Comparison of ENCODE assay signal across 16 cellular contexts in the genomic region with DNA sequence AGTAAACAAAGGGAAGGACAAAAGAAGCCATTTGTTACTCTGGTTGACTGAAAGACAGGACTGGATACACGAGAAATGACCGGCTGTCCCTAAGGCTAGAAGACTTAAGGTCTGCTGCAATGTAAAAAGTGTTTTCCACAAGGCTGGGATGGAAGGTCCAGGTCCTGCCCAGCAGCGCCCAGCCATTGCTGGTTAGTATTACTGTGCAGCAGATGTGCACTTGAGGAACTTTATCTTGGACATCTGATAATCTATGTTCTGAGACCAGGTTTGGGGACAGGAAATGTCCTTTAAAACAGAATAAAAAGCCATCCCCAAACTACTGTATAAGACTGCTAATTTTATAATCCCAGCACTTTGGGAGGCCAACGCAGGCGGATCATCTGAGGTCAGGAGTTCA. TPM values are rescaled to one million over a fixed set of nuclear protein-coding genes. Genes with fewer than 3 reads are reported as not detected.
DNase-seq lines count a peak whose midpoint lies in the region; ATAC-seq and TF ChIP-seq lines count a peak whose summit lies in the region.
"Had no signal": no experiment of that assay in that cellular context is flagged by ENCODE, and none has a peak within 500 bp of the region (broad histone marks: within the 10 kb centered on the region; RNA-seq: fewer than 3 reads in every experiment).

No MANE protein-coding gene starts in this region.

- no peaks in the 10 kb centered on the region for H3K27me3 ChIP-seq in heart left ventricle
- no peaks in the 10 kb centered on the region for H3K27me3 ChIP-seq in Karpas-422 (ENCODE audit: low read length)
- H3K27me3 ChIP-seq in psoas muscle (ENCODE audit: insufficient read depth in 3 of 3, low read length in 2 of 3), result no peaks in the 10 kb centered on the region
- H3K27me3 ChIP-seq: BLaER1 treated with 17β-estradiol and CSF1 and Interleukin-3, amounts not matched to agents 10 nM and 100 nM had no signal

- H3K27ac ChIP-seq in heart left ventricle, result peak overlapping the region in 10 of 12 donors; percentile 32 to 75 (median 66)
- peak overlapping the region; percentile 99 for H3K27ac ChIP-seq in Karpas-422 (ENCODE audit: low read length)
- H3K27ac ChIP-seq in psoas muscle, result peak overlapping the region; percentile 84
- H3K27ac ChIP-seq: HL-60 had no signal

- no peak overlapping the region for H3K4me2 ChIP-seq in Karpas-422 (ENCODE audit: low read depth, low read length, poor library complexity, severe bottlenecking)

- peaks cover 16% of the 10 kb centered on the region for H3K79me2 ChIP-seq in Karpas-422 (ENCODE audit: low read length)

- no peaks in the 10 kb centered on the region for H3K27me3 Mint-ChIP-seq in chondrocyte (ENCODE audit: low read depth)
- H3K27me3 Mint-ChIP-seq: CD4-positive, CD25-positive, alpha-beta regulatory T cell had no signal

- H3K4me1 ChIP-seq in heart left ventricle (peaks cover 0 to 27% (median 9%) of the 10 kb centered on the region in 12 donors), Karpas-422 (ENCODE audit: low read length) (peaks cover 66% of the 10 kb centered on the region), psoas muscle (peaks cover 15% of the 10 kb centered on the region), mucosa of descending colon (ENCODE audit: low read depth) (no peaks in the 10 kb centered on the region)
- H3K4me1 ChIP-seq: HAP-1 had no signal

- no peak overlapping the region for H3K4me3 Mint-ChIP-seq in chondrocyte (ENCODE audit: unreplicated experiment)
- H3K4me3 Mint-ChIP-seq: CD4-positive, CD25-positive, alpha-beta regulatory T cell; HFFc6 had no signal

- ATAC-seq in heart left ventricle (no peak), left cardiac atrium (no peak), psoas muscle (no peak), HG03442 (IDR thresholded peaks at IDR 0.05; ENCODE audit: unreplicated experiment) (no peak), mucosa of descending colon (no peak)

- H3K4me3 ChIP-seq in heart left ventricle (no peak overlapping the region), Karpas-422 (ENCODE audit: low read length) (no peak overlapping the region), psoas muscle (no peak overlapping the region), mucosa of descending colon (no peak overlapping the region)
- H3K4me3 ChIP-seq: BLaER1 treated with 17β-estradiol and CSF1 and Interleukin-3, amounts not matched to agents 10 nM and 100 nM; HAP-1 had no signal

- H3K9me2 ChIP-seq in Karpas-422 (replicated peaks; ENCODE audit: insufficient read depth, low read length), result no peaks in the 10 kb centered on the region

- no peak for DNase-seq in heart left ventricle
- no peak for DNase-seq in left cardiac atrium
- no peak for DNase-seq in Karpas-422
- DNase-seq in chondrocyte (ENCODE audit: low spot score), result peak; percentile 28
- DNase-seq in psoas muscle, result no peak
- DNase-seq in stimulated activated CD4-positive, alpha-beta T cell treated with anti-CD3 and anti-CD28 coated beads, Interleukin-15, amount 100 ng/mL, for 24 hours, result no peak
- no peak for DNase-seq in mucosa of descending colon
- DNase-seq: 8988T; AML-193; CD4-positive, CD25-positive, alpha-beta regulatory T cell; GF-D8; HFFc6 had no signal

- H3K9me3 ChIP-seq in heart left ventricle, result no peaks in the 10 kb centered on the region
- no peaks in the 10 kb centered on the region for H3K9me3 ChIP-seq in Karpas-422 (ENCODE audit: low read length)
- H3K9me3 ChIP-seq in psoas muscle, result no peaks in the 10 kb centered on the region
- no peaks in the 10 kb centered on the region for H3K9me3 ChIP-seq in mucosa of descending colon
- H3K9me3 ChIP-seq: BLaER1 treated with 17β-estradiol and CSF1 and Interleukin-3, amounts not matched to agents 10 nM and 100 nM; HAP-1 had no signal

- no peak for TF ChIP-seq POLR2A in heart left ventricle (IDR thresholded peaks at IDR 0.05)

- 74 to 82% (median 82%) methylated on average over 5 of the region's 5 CpGs for WGBS in heart left ventricle, 4 donors
- 85 to 91% (median 88%) methylated on average over 5 of the region's 5 CpGs for WGBS in psoas muscle, 3 donors

- no peak overlapping the region for H2AFZ ChIP-seq in Karpas-422 (ENCODE audit: low read length)

- no peak overlapping the region for H3K9ac ChIP-seq in Karpas-422 (ENCODE audit: low read length)
- H3K9ac ChIP-seq: BLaER1 treated with 17β-estradiol and CSF1 and Interleukin-3, amounts not matched to agents 10 nM and 100 nM had no signal

- H3K36me3 Mint-ChIP-seq in chondrocyte (ENCODE audit: low read depth), result peaks cover 34% of the 10 kb centered on the region

- no peak overlapping the region for H3K27ac Mint-ChIP-seq in chondrocyte (ENCODE audit: unreplicated experiment)
- H3K27ac Mint-ChIP-seq: CD4-positive, CD25-positive, alpha-beta regulatory T cell; HFFc6 had no signal

- H4K20me1 ChIP-seq in Karpas-422 (ENCODE audit: insufficient read depth, low read depth, low read length), result no peaks in the 10 kb centered on the region

- intact Hi-C loops in heart left ventricle (cut with DNase I), result no loop called here
- intact Hi-C loops in left cardiac atrium (cut with DNase I), result no loop called here
- intact Hi-C loops in psoas muscle (cut with DNase I), result no loop called here
- intact Hi-C loops in mucosa of descending colon (cut with DNase I, micrococcal nuclease), result no loop called here

- H3K36me3 ChIP-seq in heart left ventricle, result peaks cover 0 to 100% (median 100%) of the 10 kb centered on the region in 9 donors
- H3K36me3 ChIP-seq in Karpas-422 (ENCODE audit: insufficient read depth, low read length), result peaks cover 86% of the 10 kb centered on the region
- peaks cover 19 to 99% of the 10 kb centered on the region in 2 donors for H3K36me3 ChIP-seq in psoas muscle (ENCODE audit: insufficient read depth in 1 of 2, low read depth in 1 of 2)
- H3K36me3 ChIP-seq in mucosa of descending colon (ENCODE audit: low read depth), result peaks cover 8% of the 10 kb centered on the region

- H3K9me3 Mint-ChIP-seq in chondrocyte (ENCODE audit: low read depth), result no peaks in the 10 kb centered on the region
- H3K9me3 Mint-ChIP-seq: CD4-positive, CD25-positive, alpha-beta regulatory T cell; HFFc6 had no signal

- TF ChIP-seq CTCF in heart left ventricle (IDR thresholded peaks at IDR 0.05) (no peak), chondrocyte (IDR thresholded peaks at IDR 0.05) (no peak), psoas muscle (IDR thresholded peaks at IDR 0.05) (no peak), mucosa of descending colon (IDR thresholded peaks at IDR 0.05) (no peak)

- H3K4me1 Mint-ChIP-seq in chondrocyte (ENCODE audit: low read depth), result no peaks in the 10 kb centered on the region
- H3K4me1 Mint-ChIP-seq: CD4-positive, CD25-positive, alpha-beta regulatory T cell had no signal

RNA-seq across cellular contexts. Expression of a gene that starts 42.7 kb away (rescaled TPM):
- total RNA-seq in heart left ventricle (100 to 1,000 TPM in 8 of 9 donors, 10 to 100 TPM in 1; 98.8 to 168 (median 111) TPM), left cardiac atrium (10 to 100 TPM; 52.9 to 61.1 TPM), chondrocyte (43.9 to 77.5 TPM (median 48.6 TPM) in 3 replicates), psoas muscle (10 to 100 TPM; 53.2 to 85.8 (median 60.2) TPM), mucosa of descending colon (10 to 100 TPM; 35.8 to 81.2 (median 63.2) TPM)
- polyA plus RNA-seq in heart left ventricle (100 to 1,000 TPM in 1 of 2 donors, 10 to 100 TPM in 1; 50.4 to 140 TPM), psoas muscle (10 to 100 TPM; 23.8 to 72.9 (median 26.0) TPM)
- 298 and 586 TPM in 2 replicates for total RNA-seq in Karpas-422 (2014; rRNA removed; shearing (Covaris generic); ENCODE audit: low replicate concordance)

RNA-seq across cellular contexts. Expression of a gene that starts 56.2 kb away (rescaled TPM):
- 10 to 100 TPM; 10.9 to 21.0 (median 18.0) TPM for total RNA-seq in heart left ventricle
- 10 to 100 TPM; 11.1 to 11.7 TPM for polyA plus RNA-seq in heart left ventricle
- total RNA-seq in left cardiac atrium, result 1 to 10 TPM; 2.9 to 4.1 TPM
- total RNA-seq in Karpas-422 (2014; rRNA removed; shearing (Covaris generic); ENCODE audit: low replicate concordance), result 7.8 and 22.0 TPM in 2 replicates
- total RNA-seq in chondrocyte, result 2.1 to 3.0 TPM (median 2.2 TPM) in 3 replicates
- total RNA-seq in psoas muscle, result 1 to 10 TPM; 1.1 to 1.8 (median 1.5) TPM
- polyA plus RNA-seq in psoas muscle, result 1 to 10 TPM; 1.5 to 2.6 (median 2.2) TPM
- 1 to 10 TPM; 3.8 to 4.5 (median 4.4) TPM for total RNA-seq in mucosa of descending colon
